Comparison of ENCODE assay signal across 1 cellular context in the genomic region with DNA sequence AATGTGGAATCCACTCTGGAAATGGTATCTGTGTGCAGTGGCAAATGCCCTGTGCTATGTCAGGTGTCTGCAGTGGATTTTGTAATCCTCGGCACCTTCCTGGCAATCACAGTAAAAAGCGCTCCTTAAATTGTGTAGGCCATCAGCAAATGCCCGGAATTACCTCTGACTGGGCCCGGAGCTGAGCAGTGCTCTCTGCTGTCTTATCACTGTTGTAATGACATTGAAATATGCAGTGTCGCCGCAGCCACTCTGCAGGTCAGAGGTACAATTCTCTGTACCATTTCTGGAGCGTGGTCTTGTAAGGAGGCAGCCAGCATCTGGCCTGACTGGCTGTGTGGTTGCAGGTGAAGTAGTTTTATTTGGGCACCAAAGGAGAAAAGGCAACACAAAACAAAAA.
TF ChIP-seq lines count a peak whose summit lies in the region.

No MANE protein-coding gene starts in this region.

TF ChIP-seq in GM23338, 12 proteins besides CTCF, POLR2A, EP300 and RAD21 (continued from another document):
- TF ChIP-seq, protein P1, sequence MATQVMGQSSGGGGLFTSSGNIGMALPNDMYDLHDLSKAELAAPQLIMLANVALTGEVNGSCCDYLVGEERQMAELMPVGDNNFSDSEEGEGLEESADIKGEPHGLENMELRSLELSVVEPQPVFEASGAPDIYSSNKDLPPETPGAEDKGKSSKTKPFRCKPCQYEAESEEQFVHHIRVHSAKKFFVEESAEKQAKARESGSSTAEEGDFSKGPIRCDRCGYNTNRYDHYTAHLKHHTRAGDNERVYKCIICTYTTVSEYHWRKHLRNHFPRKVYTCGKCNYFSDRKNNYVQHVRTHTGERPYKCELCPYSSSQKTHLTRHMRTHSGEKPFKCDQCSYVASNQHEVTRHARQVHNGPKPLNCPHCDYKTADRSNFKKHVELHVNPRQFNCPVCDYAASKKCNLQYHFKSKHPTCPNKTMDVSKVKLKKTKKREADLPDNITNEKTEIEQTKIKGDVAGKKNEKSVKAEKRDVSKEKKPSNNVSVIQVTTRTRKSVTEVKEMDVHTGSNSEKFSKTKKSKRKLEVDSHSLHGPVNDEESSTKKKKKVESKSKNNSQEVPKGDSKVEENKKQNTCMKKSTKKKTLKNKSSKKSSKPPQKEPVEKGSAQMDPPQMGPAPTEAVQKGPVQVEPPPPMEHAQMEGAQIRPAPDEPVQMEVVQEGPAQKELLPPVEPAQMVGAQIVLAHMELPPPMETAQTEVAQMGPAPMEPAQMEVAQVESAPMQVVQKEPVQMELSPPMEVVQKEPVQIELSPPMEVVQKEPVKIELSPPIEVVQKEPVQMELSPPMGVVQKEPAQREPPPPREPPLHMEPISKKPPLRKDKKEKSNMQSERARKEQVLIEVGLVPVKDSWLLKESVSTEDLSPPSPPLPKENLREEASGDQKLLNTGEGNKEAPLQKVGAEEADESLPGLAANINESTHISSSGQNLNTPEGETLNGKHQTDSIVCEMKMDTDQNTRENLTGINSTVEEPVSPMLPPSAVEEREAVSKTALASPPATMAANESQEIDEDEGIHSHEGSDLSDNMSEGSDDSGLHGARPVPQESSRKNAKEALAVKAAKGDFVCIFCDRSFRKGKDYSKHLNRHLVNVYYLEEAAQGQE (IDR thresholded peaks at IDR 0.05; ENCODE audit: unreplicated experiment) = no peak
- TF ChIP-seq, protein P2, sequence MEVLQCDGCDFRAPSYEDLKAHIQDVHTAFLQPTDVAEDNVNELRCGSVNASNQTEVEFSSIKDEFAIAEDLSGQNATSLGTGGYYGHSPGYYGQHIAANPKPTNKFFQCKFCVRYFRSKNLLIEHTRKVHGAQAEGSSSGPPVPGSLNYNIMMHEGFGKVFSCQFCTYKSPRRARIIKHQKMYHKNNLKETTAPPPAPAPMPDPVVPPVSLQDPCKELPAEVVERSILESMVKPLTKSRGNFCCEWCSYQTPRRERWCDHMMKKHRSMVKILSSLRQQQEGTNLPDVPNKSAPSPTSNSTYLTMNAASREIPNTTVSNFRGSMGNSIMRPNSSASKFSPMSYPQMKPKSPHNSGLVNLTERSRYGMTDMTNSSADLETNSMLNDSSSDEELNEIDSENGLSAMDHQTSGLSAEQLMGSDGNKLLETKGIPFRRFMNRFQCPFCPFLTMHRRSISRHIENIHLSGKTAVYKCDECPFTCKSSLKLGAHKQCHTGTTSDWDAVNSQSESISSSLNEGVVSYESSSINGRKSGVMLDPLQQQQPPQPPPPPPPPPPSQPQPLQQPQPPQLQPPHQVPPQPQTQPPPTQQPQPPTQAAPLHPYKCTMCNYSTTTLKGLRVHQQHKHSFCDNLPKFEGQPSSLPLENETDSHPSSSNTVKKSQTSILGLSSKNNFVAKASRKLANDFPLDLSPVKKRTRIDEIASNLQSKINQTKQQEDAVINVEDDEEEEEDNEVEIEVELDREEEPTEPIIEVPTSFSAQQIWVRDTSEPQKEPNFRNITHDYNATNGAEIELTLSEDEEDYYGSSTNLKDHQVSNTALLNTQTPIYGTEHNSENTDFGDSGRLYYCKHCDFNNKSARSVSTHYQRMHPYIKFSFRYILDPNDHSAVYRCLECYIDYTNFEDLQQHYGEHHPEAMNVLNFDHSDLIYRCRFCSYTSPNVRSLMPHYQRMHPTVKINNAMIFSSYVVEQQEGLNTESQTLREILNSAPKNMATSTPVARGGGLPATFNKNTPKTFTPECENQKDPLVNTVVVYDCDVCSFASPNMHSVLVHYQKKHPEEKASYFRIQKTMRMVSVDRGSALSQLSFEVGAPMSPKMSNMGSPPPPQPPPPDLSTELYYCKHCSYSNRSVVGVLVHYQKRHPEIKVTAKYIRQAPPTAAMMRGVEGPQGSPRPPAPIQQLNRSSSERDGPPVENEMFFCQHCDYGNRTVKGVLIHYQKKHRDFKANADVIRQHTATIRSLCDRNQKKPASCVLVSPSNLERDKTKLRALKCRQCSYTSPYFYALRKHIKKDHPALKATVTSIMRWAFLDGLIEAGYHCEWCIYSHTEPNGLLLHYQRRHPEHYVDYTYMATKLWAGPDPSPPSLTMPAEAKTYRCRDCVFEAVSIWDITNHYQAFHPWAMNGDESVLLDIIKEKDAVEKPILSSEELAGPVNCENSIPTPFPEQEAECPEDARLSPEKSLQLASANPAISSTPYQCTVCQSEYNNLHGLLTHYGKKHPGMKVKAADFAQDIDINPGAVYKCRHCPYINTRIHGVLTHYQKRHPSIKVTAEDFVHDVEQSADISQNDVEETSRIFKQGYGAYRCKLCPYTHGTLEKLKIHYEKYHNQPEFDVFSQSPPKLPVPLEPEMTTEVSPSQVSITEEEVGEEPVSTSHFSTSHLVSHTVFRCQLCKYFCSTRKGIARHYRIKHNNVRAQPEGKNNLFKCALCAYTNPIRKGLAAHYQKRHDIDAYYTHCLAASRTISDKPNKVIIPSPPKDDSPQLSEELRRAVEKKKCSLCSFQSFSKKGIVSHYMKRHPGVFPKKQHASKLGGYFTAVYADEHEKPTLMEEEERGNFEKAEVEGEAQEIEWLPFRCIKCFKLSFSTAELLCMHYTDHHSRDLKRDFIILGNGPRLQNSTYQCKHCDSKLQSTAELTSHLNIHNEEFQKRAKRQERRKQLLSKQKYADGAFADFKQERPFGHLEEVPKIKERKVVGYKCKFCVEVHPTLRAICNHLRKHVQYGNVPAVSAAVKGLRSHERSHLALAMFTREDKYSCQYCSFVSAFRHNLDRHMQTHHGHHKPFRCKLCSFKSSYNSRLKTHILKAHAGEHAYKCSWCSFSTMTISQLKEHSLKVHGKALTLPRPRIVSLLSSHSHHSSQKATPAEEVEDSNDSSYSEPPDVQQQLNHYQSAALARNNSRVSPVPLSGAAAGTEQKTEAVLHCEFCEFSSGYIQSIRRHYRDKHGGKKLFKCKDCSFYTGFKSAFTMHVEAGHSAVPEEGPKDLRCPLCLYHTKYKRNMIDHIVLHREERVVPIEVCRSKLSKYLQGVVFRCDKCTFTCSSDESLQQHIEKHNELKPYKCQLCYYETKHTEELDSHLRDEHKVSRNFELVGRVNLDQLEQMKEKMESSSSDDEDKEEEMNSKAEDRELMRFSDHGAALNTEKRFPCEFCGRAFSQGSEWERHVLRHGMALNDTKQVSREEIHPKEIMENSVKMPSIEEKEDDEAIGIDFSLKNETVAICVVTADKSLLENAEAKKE (CRISPR knock-in tag; IDR thresholded peaks at IDR 0.05) = no peak
- TF ChIP-seq EZH2 (IDR thresholded peaks at IDR 0.05; ENCODE audit: low read depth, unreplicated experiment) (no peak), EZH2phosphoT487 (IDR thresholded peaks at IDR 0.05; ENCODE audit: unreplicated experiment) (no peak), JUNB (IDR thresholded peaks at IDR 0.05; ENCODE audit: unreplicated experiment) (no peak), CREB1 (CRISPR knock-in tag; IDR thresholded peaks at IDR 0.05; ENCODE audit: low read depth) (no peak)
